Comparison of ENCODE assay signal across 16 cellular contexts in genomic region chr14:94284221-94284620, GRCh38. TPM values are rescaled to one million over a fixed set of nuclear protein-coding genes. Genes with fewer than 3 reads are reported as not detected.
DNase-seq lines count a peak whose midpoint lies in the region; ATAC-seq and TF ChIP-seq lines count a peak whose summit lies in the region.
"Had no signal": no experiment of that assay in that cellular context is flagged by ENCODE, and none has a peak within 500 bp of the region (broad histone marks: within the 10 kb centered on the region; RNA-seq: fewer than 3 reads in every experiment).

No MANE protein-coding gene starts in this region.

- H3K27me3 ChIP-seq in A673 (replicated peaks; ENCODE audit: insufficient read depth, low read depth, low read length, poor library complexity) (no peaks in the 10 kb centered on the region), adipocyte (replicated peaks; ENCODE audit: control insufficient read depth, insufficient read depth, low read length) (no peaks in the 10 kb centered on the region), GM23248 (replicated peaks; ENCODE audit: insufficient read depth) (no peaks in the 10 kb centered on the region)

- in situ Hi-C loops in GM23248 (cut with MboI): no loop called here

- no peak overlapping the region for H3K9ac ChIP-seq in adipocyte (ENCODE audit: low read length)
- no peak overlapping the region for H3K9ac ChIP-seq in GM23248

- H3K9me2 ChIP-seq in GM23248 (ENCODE audit: insufficient read depth): peaks cover 3% of the 10 kb centered on the region; the same call in 1 of the 2 replicates

- intact Hi-C loops in A673 (cut with micrococcal nuclease; ENCODE audit: unreplicated experiment): no loop called here
- intact Hi-C loops in posterior vena cava (cut with DNase I): loop anchor here in 1 of 2 donors (5.0 kb wide), 1 partner anchor 387 kb away; no protein-coding TSS in a partner anchor

- no peaks in the 10 kb centered on the region for H3K9me3 ChIP-seq in A673 (ENCODE audit: low read depth, low read length, poor library complexity, severe bottlenecking)
- H3K9me3 ChIP-seq in adipocyte (ENCODE audit: control insufficient read depth, low read length): no peaks in the 10 kb centered on the region
- H3K9me3 ChIP-seq in GM23248 (ENCODE audit: low read depth): no peaks in the 10 kb centered on the region
- H3K9me3 ChIP-seq: HAP-1 had no signal

- H4K20me1 ChIP-seq in GM23248 (ENCODE audit: insufficient read depth): no peaks in the 10 kb centered on the region

- H3K36me3 ChIP-seq in A673 (ENCODE audit: insufficient read depth, low read length, poor library complexity, severe bottlenecking): no peaks in the 10 kb centered on the region
- H3K36me3 ChIP-seq in adipocyte (ENCODE audit: control insufficient read depth, insufficient read depth, low read length, severe bottlenecking): no peaks in the 10 kb centered on the region
- H3K36me3 ChIP-seq in GM23248 (ENCODE audit: low read depth): no peaks in the 10 kb centered on the region
- H3K36me3 ChIP-seq: HAP-1 had no signal

- POLR2A ChIA-PET in A673 (lab: Charles Lee; ENCODE audit: low non-redundant PET): no interaction called here

- BruUV-seq in A673 (replicated peaks; lab: Mats Ljungman, UMichigan): no TSS peak

- no peak overlapping the region for H3K4me3 ChIP-seq in A673 (ENCODE audit: low read depth, low read length, poor library complexity, severe bottlenecking)
- no peak overlapping the region for H3K4me3 ChIP-seq in adipocyte (ENCODE audit: low read length)
- no peak overlapping the region for H3K4me3 ChIP-seq in epithelial cell of proximal tubule (ENCODE audit: low read depth, low read length)
- no peak overlapping the region for H3K4me3 ChIP-seq in GM23248
- H3K4me3 ChIP-seq: HAP-1 had no signal

- H3F3A ChIP-seq in GM23248 (ENCODE audit: insufficient read depth): no peaks in the 10 kb centered on the region

- ATAC-seq in HG02870 (IDR thresholded peaks at IDR 0.05; ENCODE audit: unreplicated experiment): no peak
- ATAC-seq: CD8-positive, alpha-beta T cell had no signal

- H2AFZ ChIP-seq in GM23248: no peak overlapping the region

- H3K4me1 ChIP-seq in A673 (ENCODE audit: insufficient read depth, low read length, poor library complexity, severe bottlenecking): no peaks in the 10 kb centered on the region
- peaks cover 37% of the 10 kb centered on the region for H3K4me1 ChIP-seq in adipocyte (ENCODE audit: control insufficient read depth, insufficient read depth, low read length)
- no peaks in the 10 kb centered on the region for H3K4me1 ChIP-seq in GM23248 (ENCODE audit: insufficient read depth)
- H3K4me1 ChIP-seq: HAP-1 had no signal

- TF ChIP-seq CTCF in A673 (conservative IDR thresholded peaks at IDR 0.05; ENCODE audit: low read depth, low read length) (no peak), epithelial cell of proximal tubule (conservative IDR thresholded peaks at IDR 0.05; ENCODE audit: low read depth, low read length) (no peak)

- DNase-seq in A673 (ENCODE audit: low spot score): peak; percentile 35
- DNase-seq in adipocyte (ENCODE audit: low read depth): peak; percentile 51
- peak; percentile 37 for DNase-seq in epithelial cell of proximal tubule (ENCODE audit: low read depth)
- peak; percentile 67 for DNase-seq in renal cortical epithelial cell (ENCODE audit: low read depth)
- no peak for DNase-seq in posterior vena cava (ENCODE audit: low spot score)
- DNase-seq in GM23248: no peak
- DNase-seq: CD8-positive, alpha-beta T cell; DMS153; GF-D8 had no signal

- H3K79me2 ChIP-seq in GM23248 (ENCODE audit: insufficient read depth): no peaks in the 10 kb centered on the region

- 69 to 72% methylated on average over 2 of the region's 2 CpGs for WGBS in GM23248 (ENCODE audit: low coverage in 1 of 2, low lambda C conversion rate in 2 of 2, missing lambda C conversion rate in 2 of 2), 2 experiments

- no peak overlapping the region for H3K4me2 ChIP-seq in GM23248 (ENCODE audit: unreplicated experiment)

- CTCF ChIA-PET in A673 (lab: Charles Lee): no interaction called here

- no peak overlapping the region for H3K27ac ChIP-seq in A673 (ENCODE audit: low read depth, low read length, poor library complexity, severe bottlenecking)
- no peak overlapping the region for H3K27ac ChIP-seq in GM23248
- H3K27ac ChIP-seq: HL-60 had no signal

RNA-seq across cellular contexts. Expression of gene SERPINA10, which starts 8.8 kb away (rescaled TPM):
- not detected in 2 replicates for total RNA-seq in A673 (2021)
- not detected in 2 replicates for total RNA-seq in epithelial cell of proximal tubule
- total RNA-seq in renal cortical epithelial cell: not detected in 2 replicates
- total RNA-seq in posterior vena cava: not detected
- not detected in 2 replicates for total RNA-seq in GM23248 (2014; rRNA removed; shearing (Covaris generic))
- polyA plus RNA-seq in GM23248 (2016; fragmentation: Nextera tagmentation; extraction: Ambion mirVana): not detected in 2 replicates
- total RNA-seq: CD8-positive, alpha-beta T cell; H1 had no signal
- polyA plus RNA-seq: AG04450, BJ, CD14-positive monocyte, H1 had no signal

RNA-seq across cellular contexts. Expression of gene SERPINA6, which starts 38.9 kb away (rescaled TPM):
- total RNA-seq in A673 (2021) (not detected in 2 replicates), epithelial cell of proximal tubule (0.81 and 1.4 TPM in 2 replicates), renal cortical epithelial cell (0.35 and 0.65 TPM in 2 replicates), posterior vena cava (not detected)
- total RNA-seq in GM23248 (2014; rRNA removed; shearing (Covaris generic)): not detected in 2 replicates
- not detected in 2 replicates for polyA plus RNA-seq in GM23248 (2016; fragmentation: Nextera tagmentation; extraction: Ambion mirVana)
- total RNA-seq: CD8-positive, alpha-beta T cell; H1 had no signal
- polyA plus RNA-seq: AG04450, BJ, CD14-positive monocyte, H1 had no signal

Comparison
In these comparisons a context has a peak if more than half of its experiments do, and no peak if none do; other contexts are left out.
1. DNase-seq: peak in A673 (single experiment), adipocyte (single experiment), epithelial cell of proximal tubule (single experiment) and renal cortical epithelial cell (single experiment); none in posterior vena cava (single experiment) and GM23248 (single experiment).